In the genomic region with DNA sequence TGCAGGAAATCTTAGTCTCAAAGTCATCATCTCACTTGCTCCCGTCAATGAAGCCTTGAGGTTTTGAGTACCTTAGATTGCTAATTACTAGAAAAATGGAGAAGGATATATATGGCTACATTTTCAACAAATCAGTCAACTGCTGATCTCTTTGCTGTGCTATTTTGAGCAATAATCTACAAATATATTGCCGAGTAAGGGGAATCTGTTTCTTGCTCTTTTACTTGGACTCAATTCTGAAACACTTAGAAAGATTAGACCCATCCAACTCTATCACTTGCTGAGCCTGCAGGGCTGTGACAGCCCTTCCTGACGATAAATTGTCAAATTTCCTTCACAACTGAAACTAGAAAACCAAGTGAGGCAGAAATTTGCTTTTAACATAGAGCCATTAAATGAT, we compare ENCODE assay signal across 18 cellular contexts. TPM values are rescaled to one million over a fixed set of nuclear protein-coding genes. Genes with fewer than 3 reads are reported as not detected.
DNase-seq lines count a peak whose midpoint lies in the region; ATAC-seq and TF ChIP-seq lines count a peak whose summit lies in the region.
"Had no signal": no experiment of that assay in that cellular context is flagged by ENCODE, and none has a peak within 500 bp of the region (broad histone marks: within the 10 kb centered on the region; RNA-seq: fewer than 3 reads in every experiment).

No MANE protein-coding gene starts in this region.

- no peak overlapping the region for H2BK120ac ChIP-seq in IMR-90 (ENCODE audit: low read depth, low read length)

- H3K9me3 Mint-ChIP-seq in brain = no peaks in the 10 kb centered on the region
- H3K9me3 Mint-ChIP-seq: CD8-positive, alpha-beta memory T cell had no signal

- no peak overlapping the region for H2AK5ac ChIP-seq in IMR-90 (ENCODE audit: low read depth, low read length)

- no peak overlapping the region for H3K27ac ChIP-seq in IMR-90 (ENCODE audit: insufficient read depth, low read length)
- peak overlapping the region; percentile 94 for H3K27ac ChIP-seq in layer of hippocampus (ENCODE audit: low read depth, low read length)
- H3K27ac ChIP-seq: GM23248 had no signal

- H2BK15ac ChIP-seq in IMR-90 (ENCODE audit: low read depth, low read length) = no peak overlapping the region

- CTCF ChIA-PET in IMR-90 (lab: Yijun Ruan, JAX) = no interaction called here

- H4K8ac ChIP-seq in IMR-90 (ENCODE audit: low read depth in 2 of 2, low read length in 2 of 2) = no peak overlapping the region

- H3K27me3 Mint-ChIP-seq in brain = peaks cover 10% of the 10 kb centered on the region

- no peak overlapping the region for H3K9ac ChIP-seq in IMR-90 (ENCODE audit: low read depth, low read length)
- H3K9ac ChIP-seq: GM23248 had no signal

- H3K4ac ChIP-seq in IMR-90 (ENCODE audit: low read depth, low read length) = no peak overlapping the region

- H3K23ac ChIP-seq in IMR-90 (ENCODE audit: low read depth, low read length) = no peak overlapping the region

- WGBS in IMR-90 (ENCODE audit: extremely low coverage in 2 of 2, insufficient read length in 1 of 2), 2 experiments = no CpG with 5 or more reads among the region's 3 CpGs

- DNase-seq in IMR-90 = no peak
- no peak for DNase-seq in islet precursor cell
- DNase-seq in COLO668 (lab: John Stamatoyannopoulos, UW; ENCODE audit: unreplicated experiment) = no peak
- DNase-seq: ACHN; BE2C; C1 segment of cervical spinal cord; CD4-positive, CD25-positive, alpha-beta regulatory T cell; CD8-positive, alpha-beta memory T cell; DMS153; DMS79; GDM1; GM23248; KBM-7 had no signal

- no peak overlapping the region for H4K5ac ChIP-seq in IMR-90 (ENCODE audit: low read depth, low read length)

- no peak overlapping the region for H4K91ac ChIP-seq in IMR-90 (ENCODE audit: insufficient read depth, low read depth, low read length)

- no peak overlapping the region for H3K14ac ChIP-seq in IMR-90 (replicated peaks; ENCODE audit: low read depth, low read length)

- H3K79me1 ChIP-seq in IMR-90 (ENCODE audit: low read depth in 1 of 2, low read length in 2 of 2) = no peaks in the 10 kb centered on the region; a peak in 1 of 4 replicates

- TF ChIP-seq CTCF in IMR-90 (conservative IDR thresholded peaks at IDR 0.05; ENCODE audit: low read depth, low read length) (no peak), brain (conservative IDR thresholded peaks at IDR 0.05) (no peak)

- no TSS peak for BruUV-seq in IMR-90 (replicated peaks; lab: Mats Ljungman, UMichigan)

- no peak overlapping the region for H3K4me3 ChIP-seq in IMR-90 (ENCODE audit: insufficient read depth, low read depth, low read length)
- H3K4me3 ChIP-seq: GM23248, HAP-1 had no signal

- no peaks in the 10 kb centered on the region for H3K9me1 ChIP-seq in IMR-90 (ENCODE audit: insufficient read depth, low read length)

- no peak overlapping the region for H3K56ac ChIP-seq in IMR-90 (ENCODE audit: extremely low read depth, insufficient read depth, low read length)

- H2AFZ ChIP-seq in IMR-90 (replicated peaks; ENCODE audit: low read length, poor library complexity) = no peak overlapping the region
- H2AFZ ChIP-seq: GM23248 had no signal

- no peaks in the 10 kb centered on the region for H4K20me1 ChIP-seq in IMR-90 (ENCODE audit: insufficient read depth, low read length)

- no peak overlapping the region for H3K18ac ChIP-seq in IMR-90 (ENCODE audit: low read depth, low read length)

- H3K27me3 ChIP-seq in IMR-90 (ENCODE audit: control insufficient read depth, insufficient read depth, low read length) (no peaks in the 10 kb centered on the region), layer of hippocampus (ENCODE audit: control insufficient read depth, insufficient read depth, low read length) (no peaks in the 10 kb centered on the region)

- H3K27ac Mint-ChIP-seq in brain = peak overlapping the region in 4 of 5 experiments; percentile 11 to 81 (median 46)
- H3K27ac Mint-ChIP-seq: CD4-positive, CD25-positive, alpha-beta regulatory T cell had no signal

- peaks cover 9% of the 10 kb centered on the region for H3K36me3 ChIP-seq in IMR-90 (ENCODE audit: control insufficient read depth, insufficient read depth, low read length)
- H3K36me3 ChIP-seq: BE2C had no signal

- no peak overlapping the region for H2BK5ac ChIP-seq in IMR-90 (ENCODE audit: low read depth, low read length, poor library complexity, severe bottlenecking)

- intact Hi-C loops in IMR-90 (cut with micrococcal nuclease) = no loop called here

- no peaks in the 10 kb centered on the region for H3K4me1 ChIP-seq in IMR-90 (ENCODE audit: control insufficient read depth, insufficient read depth, low read length)
- H3K4me1 ChIP-seq: BE2C had no signal

- no peaks in the 10 kb centered on the region for H3K9me3 ChIP-seq in IMR-90 (ENCODE audit: control insufficient read depth, insufficient read depth, low read length)
- H3K9me3 ChIP-seq: BE2C, HAP-1 had no signal

- H3K4me2 ChIP-seq in IMR-90 (ENCODE audit: low read depth, low read length) = no peak overlapping the region

- no peak overlapping the region for H2BK20ac ChIP-seq in IMR-90 (ENCODE audit: low read depth, low read length)

- dilution Hi-C loops in IMR-90 (cut with HindIII; ENCODE audit: low sequenced_read_pairs, unreplicated experiment) = no loop called here

- H3K4me1 Mint-ChIP-seq in brain = peaks cover 60% of the 10 kb centered on the region
- H3K4me1 Mint-ChIP-seq: CD4-positive, CD25-positive, alpha-beta regulatory T cell; CD8-positive, alpha-beta memory T cell had no signal

- POLR2A ChIA-PET in IMR-90 (lab: Charles Lee; ENCODE audit: unreplicated experiment) = no interaction called here

- no peak for TF ChIP-seq POLR2A in IMR-90 (IDR thresholded peaks at IDR 0.05; ENCODE audit: low read depth, low read length)

- peaks cover 89% of the 10 kb centered on the region for H3K36me3 Mint-ChIP-seq in brain
- H3K36me3 Mint-ChIP-seq: CD4-positive, CD25-positive, alpha-beta regulatory T cell had no signal

- H2AK9ac ChIP-seq in IMR-90 (replicated peaks; ENCODE audit: low read depth, low read length, poor library complexity) = no peak overlapping the region

- ATAC-seq in IMR-90 (ENCODE audit: low read depth) = no peak
- no peak for ATAC-seq in GM21447 (IDR thresholded peaks at IDR 0.05; ENCODE audit: unreplicated experiment)

- H3K4me3 Mint-ChIP-seq in brain = peak overlapping the region in 1 of 5 experiments; percentile 5
- H3K4me3 Mint-ChIP-seq: CD4-positive, CD25-positive, alpha-beta regulatory T cell; CD8-positive, alpha-beta memory T cell had no signal

- no peak for TF ChIP-seq RAD21 in IMR-90 (IDR thresholded peaks at IDR 0.05; ENCODE audit: low read length)

- in situ Hi-C loops in IMR-90 (cut with MboI; ENCODE audit: low sequenced_read_pairs) = no loop called here

TF ChIP-seq in IMR-90, 13 proteins besides CTCF, POLR2A, EP300 and RAD21:
- TF ChIP-seq CEBPB (IDR thresholded peaks at IDR 0.05; ENCODE audit: low read depth, low read length) = no peak
- peak; percentile 52; the same call in 1 of the 2 replicates for TF ChIP-seq MAFK (IDR thresholded peaks at IDR 0.05; ENCODE audit: low read depth, low read length)

RNA-seq across cellular contexts. Expression of a gene that starts 17.0 kb away (rescaled TPM):
- total RNA-seq in IMR-90 (2012; rRNA removed) = 33.9 and 34.4 TPM in 2 replicates
- polyA plus RNA-seq in IMR-90 (2012; rRNA removed) (29.8 and 35.5 TPM in 2 replicates), brain (ENCODE audit: insufficient read depth, low read depth, low replicate concordance) (288 TPM)
- polyA plus RNA-seq in IMR-90 (2012; cell fraction: cytosol; rRNA removed) = 24.1 and 40.6 TPM in 2 replicates
- polyA plus RNA-seq in IMR-90 (2012; cell fraction: nucleus; rRNA removed; ENCODE audit: low replicate concordance) = 11.1 and 35.1 TPM in 2 replicates
- total RNA-seq: HT-29 had no signal
